Comparison of ENCODE assay signal across 25 cellular contexts in the genomic region with DNA sequence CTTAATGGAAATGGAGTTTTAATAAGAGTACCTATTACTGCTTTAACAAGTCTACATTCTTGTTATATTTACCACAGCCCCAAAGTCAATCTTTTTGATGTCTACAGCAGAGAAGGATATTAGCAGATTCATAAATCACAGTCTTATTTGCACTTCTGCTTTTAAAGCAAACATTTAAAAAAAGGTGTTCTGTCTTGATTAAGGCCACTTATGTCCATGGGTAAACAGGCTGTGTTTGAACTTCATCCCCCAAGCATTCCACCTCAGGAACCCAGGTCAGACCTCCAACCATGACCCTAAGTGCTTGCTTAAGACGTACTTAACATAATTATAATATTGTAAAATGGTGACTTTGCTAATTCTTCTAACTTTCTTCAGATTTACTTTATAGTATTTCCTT.
DNase-seq lines count a peak whose midpoint lies in the region; ATAC-seq and TF ChIP-seq lines count a peak whose summit lies in the region.
"Had no signal": no experiment of that assay in that cellular context is flagged by ENCODE, and none has a peak within 500 bp of the region (broad histone marks: within the 10 kb centered on the region; RNA-seq: fewer than 3 reads in every experiment).

No MANE protein-coding gene starts in this region.

- WGBS in heart right ventricle, 2 donors, result 93 to 95% methylated on average over 1 of the region's 1 CpG
- WGBS in suprapubic skin, result 95% methylated on average over 1 of the region's 1 CpG

- no peak overlapping the region for H3K4me3 Mint-ChIP-seq in endothelial cell (ENCODE audit: unreplicated experiment)
- no peak overlapping the region for H3K4me3 Mint-ChIP-seq in progenitor cell of endocrine pancreas (ENCODE audit: low read depth)
- H3K4me3 Mint-ChIP-seq: activated CD4-positive, alpha-beta T cell treated with anti-CD3 and anti-CD28 coated beads, Interleukin-2, amount 10 ng/mL, durations not matched to agents 24 days and 14 days; B cell; naive thymus-derived CD8-positive, alpha-beta T cell had no signal

- TF ChIP-seq CTCF in heart right ventricle (IDR thresholded peaks at IDR 0.05) (no peak), endothelial cell (IDR thresholded peaks at IDR 0.05; ENCODE audit: unreplicated experiment) (no peak), progenitor cell of endocrine pancreas (IDR thresholded peaks at IDR 0.05; ENCODE audit: unreplicated experiment) (no peak), uterus (IDR thresholded peaks at IDR 0.05) (no peak), suprapubic skin (IDR thresholded peaks at IDR 0.05) (no peak)

- H3K27me3 Mint-ChIP-seq in endothelial cell (ENCODE audit: unreplicated experiment) (peaks cover 2% of the 10 kb centered on the region), progenitor cell of endocrine pancreas (peaks cover 9% of the 10 kb centered on the region)
- H3K27me3 Mint-ChIP-seq: activated CD4-positive, alpha-beta T cell treated with anti-CD3 and anti-CD28 coated beads, Interleukin-2, amount 10 ng/mL, durations not matched to agents 24 days and 14 days; B cell; naive thymus-derived CD8-positive, alpha-beta T cell had no signal

- H3K4me1 Mint-ChIP-seq in endothelial cell (ENCODE audit: unreplicated experiment), result peaks cover 25% of the 10 kb centered on the region
- peaks cover 53% of the 10 kb centered on the region for H3K4me1 Mint-ChIP-seq in progenitor cell of endocrine pancreas (ENCODE audit: low read depth)
- H3K4me1 Mint-ChIP-seq: activated CD4-positive, alpha-beta T cell treated with anti-CD3 and anti-CD28 coated beads, Interleukin-2, amount 10 ng/mL, durations not matched to agents 24 days and 14 days had no signal

- no peak for ATAC-seq in heart right ventricle
- no peak for ATAC-seq in Right ventricle myocardium inferior
- ATAC-seq: A549; naive thymus-derived CD8-positive, alpha-beta T cell had no signal

- no peaks in the 10 kb centered on the region for H3K36me3 ChIP-seq in heart right ventricle
- no peaks in the 10 kb centered on the region for H3K36me3 ChIP-seq in uterus
- no peaks in the 10 kb centered on the region for H3K36me3 ChIP-seq in suprapubic skin

- peak overlapping the region; percentile 16 for H3K27ac Mint-ChIP-seq in endothelial cell (ENCODE audit: unreplicated experiment)
- peak overlapping the region; percentile 16 for H3K27ac Mint-ChIP-seq in progenitor cell of endocrine pancreas
- H3K27ac Mint-ChIP-seq: activated CD4-positive, alpha-beta T cell treated with anti-CD3 and anti-CD28 coated beads, Interleukin-2, amount 10 ng/mL, durations not matched to agents 24 days and 14 days; B cell; naive thymus-derived CD8-positive, alpha-beta T cell had no signal

- no peak for DNase-seq in heart right ventricle
- no peak for DNase-seq in Right ventricle myocardium inferior (ENCODE audit: missing footprints)
- no peak for DNase-seq in endothelial cell (ENCODE audit: low spot score)
- DNase-seq in progenitor cell of endocrine pancreas (ENCODE audit: low spot score, unreplicated experiment), result no peak
- no peak for DNase-seq in uterus
- DNase-seq in suprapubic skin (ENCODE audit: low spot score in 2 of 2), result no peak
- DNase-seq in SW480 (ENCODE audit: low spot score), result no peak
- no peak for DNase-seq in AG20443 (ENCODE audit: low spot score)
- DNase-seq: activated CD4-positive, alpha-beta T cell treated with anti-CD3 and anti-CD28 coated beads, Interleukin-2, amount 10 ng/mL, durations not matched to agents 24 days and 14 days; activated naive CD4-positive, alpha-beta T cell treated with Interleukin-2 at 50 U/mL for 16 hours; activated T-cell treated with anti-CD3 and anti-CD28 coated beads, Interleukin-2, amount 50 U/mL, for 48 hours; cortex of kidney; DND-41; H7; naive thymus-derived CD8-positive, alpha-beta T cell; NCI-H1417 treated with DMSO at 0.1 percent for 48 hours; NCI-H2171 treated with DMSO at 0.1 percent for 48 hours; NCI-H526; stimulated activated naive CD4-positive, alpha-beta T cell treated with Interleukin-2 at 50 U/mL for 16 hours; trophoblast cell had no signal

- no peaks in the 10 kb centered on the region for H3K9me3 Mint-ChIP-seq in endothelial cell (ENCODE audit: unreplicated experiment)
- H3K9me3 Mint-ChIP-seq in progenitor cell of endocrine pancreas (ENCODE audit: low read depth), result no peaks in the 10 kb centered on the region
- H3K9me3 Mint-ChIP-seq: activated CD4-positive, alpha-beta T cell treated with anti-CD3 and anti-CD28 coated beads, Interleukin-2, amount 10 ng/mL, durations not matched to agents 24 days and 14 days; naive thymus-derived CD8-positive, alpha-beta T cell had no signal

- TF ChIP-seq EP300 in suprapubic skin (IDR thresholded peaks at IDR 0.05), result no peak

- H3K9me3 ChIP-seq in heart right ventricle (no peaks in the 10 kb centered on the region), uterus (no peaks in the 10 kb centered on the region), suprapubic skin (no peaks in the 10 kb centered on the region)
- H3K9me3 ChIP-seq: A549 had no signal

- H3K36me3 Mint-ChIP-seq in endothelial cell (ENCODE audit: low read depth, unreplicated experiment) (no peaks in the 10 kb centered on the region), progenitor cell of endocrine pancreas (ENCODE audit: insufficient read depth) (peaks cover 2% of the 10 kb centered on the region)

- H3K27me3 ChIP-seq in heart right ventricle (no peaks in the 10 kb centered on the region), uterus (no peaks in the 10 kb centered on the region), suprapubic skin (no peaks in the 10 kb centered on the region)

- H3K4me1 ChIP-seq in heart right ventricle, result peaks cover 7 to 65% (median 42%) of the 10 kb centered on the region in 9 donors
- peaks cover 0 to 7% of the 10 kb centered on the region in 2 donors for H3K4me1 ChIP-seq in uterus
- H3K4me1 ChIP-seq in suprapubic skin, result peaks cover 50% of the 10 kb centered on the region

- H3K4me3 ChIP-seq in heart right ventricle, result no peak overlapping the region
- H3K4me3 ChIP-seq in uterus, result no peak overlapping the region
- no peak overlapping the region for H3K4me3 ChIP-seq in suprapubic skin
- H3K4me3 ChIP-seq: A549, SK-N-MC had no signal

- intact Hi-C loops in heart right ventricle (cut with DNase I) (loop anchor here in 3 of 10 donors (10.0 kb wide), 3 partner anchors 74 to 324 kb away; no protein-coding TSS in a partner anchor), Right ventricle myocardium inferior (cut with DNase I) (loop anchor here (5.0 kb wide), 1 partner anchor 326 kb away; no protein-coding TSS in a partner anchor), uterus (cut with DNase I; ENCODE audit: low total_unique reads) (no loop called here)

- H3K27ac ChIP-seq in heart right ventricle (peak overlapping the region in 6 of 10 donors; percentile 11 to 76 (median 68)), uterus (peak overlapping the region; percentile 73 to 84), suprapubic skin (no peak overlapping the region)
- H3K27ac ChIP-seq: A549, KMS-11, RWPE1, SK-N-MC had no signal

- TF ChIP-seq POLR2A in uterus (IDR thresholded peaks at IDR 0.05), result no peak
- TF ChIP-seq POLR2A in suprapubic skin (IDR thresholded peaks at IDR 0.05), result no peak
